In the genomic region with DNA sequence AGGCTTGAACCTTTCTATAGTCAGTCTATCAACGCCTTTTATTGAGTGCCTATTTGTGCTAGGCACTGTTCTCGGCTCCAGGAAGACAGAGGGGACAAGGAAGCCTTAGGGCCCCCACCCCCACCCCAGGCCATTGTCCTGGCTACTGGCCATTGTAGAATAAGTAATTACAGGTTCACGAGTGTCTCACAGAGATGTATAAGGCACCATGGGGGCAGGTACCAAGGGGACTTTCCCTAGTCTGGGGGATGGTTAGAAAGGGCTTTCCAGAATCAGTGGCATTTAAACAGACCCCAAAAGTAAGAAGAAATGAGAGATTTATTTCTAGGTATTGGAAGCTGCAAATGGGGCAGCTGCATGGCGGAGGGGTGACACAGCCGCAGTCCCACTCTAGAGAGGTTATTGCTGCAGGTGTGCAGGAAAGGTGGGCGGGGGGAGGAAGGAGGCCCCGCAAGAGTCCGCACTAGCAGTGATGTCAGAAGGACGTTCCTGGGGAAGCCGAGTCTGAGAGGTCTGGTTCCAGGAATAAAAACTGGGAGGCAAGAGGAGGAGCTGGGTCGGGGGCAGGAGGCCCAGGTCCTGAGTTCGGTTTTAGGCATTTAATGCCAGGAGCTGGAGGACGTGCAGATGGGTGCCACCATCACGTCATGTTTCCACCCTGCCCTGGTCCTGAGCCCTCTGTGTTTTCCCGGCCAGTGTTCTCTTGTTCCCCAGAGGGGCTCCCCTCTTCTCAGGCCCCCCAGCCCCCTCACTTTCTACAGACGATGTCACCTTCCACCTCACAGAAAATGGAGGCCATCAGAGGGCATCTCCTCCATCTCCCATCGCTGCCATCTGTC, we compare ENCODE assay signal across 14 cellular contexts. TPM values are rescaled to one million over a fixed set of nuclear protein-coding genes. Genes with fewer than 3 reads are reported as not detected.
DNase-seq lines count a peak whose midpoint lies in the region; ATAC-seq and TF ChIP-seq lines count a peak whose summit lies in the region.
"Had no signal": no experiment of that assay in that cellular context is flagged by ENCODE, and none has a peak within 500 bp of the region (broad histone marks: within the 10 kb centered on the region; RNA-seq: fewer than 3 reads in every experiment).

No MANE protein-coding gene starts in this region.

- ATAC-seq in right cardiac atrium: peak; percentile 6 to 9
- ATAC-seq in naive thymus-derived CD8-positive, alpha-beta T cell: peak; percentile 2 to 11
- ATAC-seq: HCT116 had no signal

- H3K4me1 ChIP-seq in right cardiac atrium (ENCODE audit: control insufficient read depth, insufficient read depth, low read length) (no peaks in the 10 kb centered on the region), right atrium auricular region (peaks cover 0 to 14% of the 10 kb centered on the region in 2 donors)
- H3K4me1 ChIP-seq: parathyroid adenoma had no signal

- WGBS in right cardiac atrium: 78% methylated on average over 17 of the region's 17 CpGs

- no peaks in the 10 kb centered on the region for H3K27me3 Mint-ChIP-seq in activated naive CD8-positive, alpha-beta T cell treated with anti-CD3 and anti-CD28 coated beads for 36 hours
- H3K27me3 Mint-ChIP-seq in naive thymus-derived CD8-positive, alpha-beta T cell: no peaks in the 10 kb centered on the region
- peaks cover 4% of the 10 kb centered on the region for H3K27me3 Mint-ChIP-seq in endothelial cell (ENCODE audit: unreplicated experiment)

- no peaks in the 10 kb centered on the region for H3K9me3 Mint-ChIP-seq in activated naive CD8-positive, alpha-beta T cell treated with anti-CD3 and anti-CD28 coated beads for 36 hours
- no peaks in the 10 kb centered on the region for H3K9me3 Mint-ChIP-seq in naive thymus-derived CD8-positive, alpha-beta T cell
- no peaks in the 10 kb centered on the region for H3K9me3 Mint-ChIP-seq in endothelial cell (ENCODE audit: unreplicated experiment)
- H3K9me3 Mint-ChIP-seq: activated B cell treated with CpG ODN at 0.5 μM for 24 hours had no signal

- DNase-seq in right cardiac atrium: peak in 1 of 3 donors; percentile 56
- no peak for DNase-seq in right atrium auricular region (ENCODE audit: low spot score)
- peak; percentile 49 for DNase-seq in activated naive CD8-positive, alpha-beta T cell treated with anti-CD3 and anti-CD28 coated beads for 36 hours
- no peak for DNase-seq in naive thymus-derived CD8-positive, alpha-beta T cell
- no peak for DNase-seq in HK-2 (ENCODE audit: unreplicated experiment)
- DNase-seq in SHP77 treated with DMSO at 0.1 percent for 48 hours (lab: John Stamatoyannopoulos, UW): no peak
- no peak for DNase-seq in endothelial cell (ENCODE audit: low spot score)
- DNase-seq in NCI-H510A treated with DMSO at 0.1 percent for 48 hours (lab: John Stamatoyannopoulos, UW): no peak
- DNase-seq: activated B cell treated with CpG ODN at 0.5 μM for 24 hours, NCI-H1092 treated with DMSO at 0.1 percent for 48 hours had no signal

- H3K4me3 Mint-ChIP-seq in activated naive CD8-positive, alpha-beta T cell treated with anti-CD3 and anti-CD28 coated beads for 36 hours: peak overlapping the region; percentile 49
- peak overlapping the region; percentile 69 to 88 (median 82) for H3K4me3 Mint-ChIP-seq in naive thymus-derived CD8-positive, alpha-beta T cell
- no peak overlapping the region for H3K4me3 Mint-ChIP-seq in endothelial cell (ENCODE audit: unreplicated experiment)
- H3K4me3 Mint-ChIP-seq: activated B cell treated with CpG ODN at 0.5 μM for 24 hours had no signal

- H3K27me3 ChIP-seq in right cardiac atrium (ENCODE audit: control insufficient read depth, insufficient read depth): no peaks in the 10 kb centered on the region
- no peaks in the 10 kb centered on the region for H3K27me3 ChIP-seq in right atrium auricular region
- H3K27me3 ChIP-seq: left lung had no signal

- H3K9me3 ChIP-seq in right cardiac atrium (ENCODE audit: control insufficient read depth, low read length) (no peaks in the 10 kb centered on the region), right atrium auricular region (no peaks in the 10 kb centered on the region)
- H3K9me3 ChIP-seq: left lung had no signal

- H3K4me3 ChIP-seq in right cardiac atrium (ENCODE audit: low read length) (no peak overlapping the region), right atrium auricular region (no peak overlapping the region)
- H3K4me3 ChIP-seq: left lung had no signal

- TF ChIP-seq CTCF in right atrium auricular region (IDR thresholded peaks at IDR 0.05): no peak
- TF ChIP-seq CTCF in endothelial cell (IDR thresholded peaks at IDR 0.05; ENCODE audit: unreplicated experiment): no peak

- H3K36me3 Mint-ChIP-seq in activated naive CD8-positive, alpha-beta T cell treated with anti-CD3 and anti-CD28 coated beads for 36 hours: peaks cover 12% of the 10 kb centered on the region
- no peaks in the 10 kb centered on the region for H3K36me3 Mint-ChIP-seq in naive thymus-derived CD8-positive, alpha-beta T cell
- H3K36me3 Mint-ChIP-seq in endothelial cell (ENCODE audit: low read depth, unreplicated experiment): no peaks in the 10 kb centered on the region

- intact Hi-C loops in right cardiac atrium (cut with DNase I): no loop called here

- peak overlapping the region; percentile 85 for H3K27ac Mint-ChIP-seq in activated naive CD8-positive, alpha-beta T cell treated with anti-CD3 and anti-CD28 coated beads for 36 hours
- H3K27ac Mint-ChIP-seq in naive thymus-derived CD8-positive, alpha-beta T cell: peak overlapping the region; percentile 96 to 100 (median 98)
- H3K27ac Mint-ChIP-seq in endothelial cell (ENCODE audit: unreplicated experiment): no peak overlapping the region
- H3K27ac Mint-ChIP-seq: activated B cell treated with CpG ODN at 0.5 μM for 24 hours had no signal

- H3K27ac ChIP-seq in right cardiac atrium (ENCODE audit: low read length) (no peak overlapping the region), right atrium auricular region (no peak overlapping the region)
- H3K27ac ChIP-seq: C4-2B, parathyroid adenoma had no signal

- H3K36me3 ChIP-seq in right atrium auricular region: peaks cover 2% of the 10 kb centered on the region

- H3K4me1 Mint-ChIP-seq in activated naive CD8-positive, alpha-beta T cell treated with anti-CD3 and anti-CD28 coated beads for 36 hours: peaks cover 42% of the 10 kb centered on the region
- H3K4me1 Mint-ChIP-seq in naive thymus-derived CD8-positive, alpha-beta T cell: peaks cover 27 to 54% (median 45%) of the 10 kb centered on the region in 4 donors
- H3K4me1 Mint-ChIP-seq in endothelial cell (ENCODE audit: unreplicated experiment): peaks cover 39% of the 10 kb centered on the region

- POLR2A ChIA-PET in naive thymus-derived CD8-positive, alpha-beta T cell (lab: Charles Lee): interaction anchor here (0.6 to 2.1 kb wide), 7 partner anchors 9 to 651 kb away, joined by 3 to 13 read pairs (median 4); a partner anchor contains a TSS

RNA-seq across cellular contexts. Expression of a gene that starts 30.5 kb away (rescaled TPM):
- total RNA-seq in right cardiac atrium (100 to 1,000 TPM in 1 of 4 donors, 10 to 100 TPM in 3; 38.9 to 128 (median 56.6) TPM), right atrium auricular region (100 to 1,000 TPM in 1 of 2 donors, 10 to 100 TPM in 1; 54.0 to 116 TPM), endothelial cell (ENCODE audit: unreplicated experiment) (24.4 TPM)
- 46.4 TPM for polyA plus RNA-seq in right cardiac atrium
- 10 to 100 TPM; 32.5 to 39.4 TPM for total RNA-seq in activated naive CD8-positive, alpha-beta T cell treated with anti-CD3 and anti-CD28 coated beads for 36 hours
- total RNA-seq in naive thymus-derived CD8-positive, alpha-beta T cell: 1 to 10 TPM; 1.2 to 1.6 TPM
- polyA plus RNA-seq in naive thymus-derived CD8-positive, alpha-beta T cell: 1 to 10 TPM in 1 of 3 donors, under 1 TPM in 2; 0.46 to 6.5 (median 0.85) TPM
